ENCODE assay signal across 1 cellular context in genomic region chr14:63543000-63543825, GRCh38.
TF ChIP-seq lines count a peak whose summit lies in the region.

PPP2R5E (minus strand) TSS chr14:63543377; CDS start chr14:63539685, 3,692 bp downstream.

TF ChIP-seq in HEK293, 187 proteins besides CTCF, POLR2A, EP300 and RAD21 (continued from another document and continues in another):
- TF ChIP-seq REST (tag by site-specific recombination; IDR thresholded peaks at IDR 0.05) (0 out of 2 replicates have a peak, but pooled peaks have one; percentile 15), ZNF768 (tag by site-specific recombination; IDR thresholded peaks at IDR 0.05) (no peak), YY1 (tag by site-specific recombination; IDR thresholded peaks at IDR 0.05) (0 out of 2 replicates have a peak, but pooled peaks have one; percentile 31), ZNF132 (tag by site-specific recombination; IDR thresholded peaks at IDR 0.05; ENCODE audit: borderline replicate concordance) (no peak), ZBTB11 (tag by site-specific recombination; conservative IDR thresholded peaks at IDR 0.05; ENCODE audit: low read depth) (peak; percentile 93), ZNF184 (tag by site-specific recombination; IDR thresholded peaks at IDR 0.05) (no peak), PRDM1 (tag by site-specific recombination; IDR thresholded peaks at IDR 0.05) (peak; percentile 32; the same call in 1 of the 2 replicates), ZNF341 (tag by site-specific recombination; IDR thresholded peaks at IDR 0.05; ENCODE audit: low read depth) (peak; percentile 99), KLF8 (tag by site-specific recombination; IDR thresholded peaks at IDR 0.05) (peak; percentile 60), ZSCAN30 (tag by site-specific recombination; IDR thresholded peaks at IDR 0.05) (peak; percentile 71), ZNF335 (tag by site-specific recombination; conservative IDR thresholded peaks at IDR 0.05) (peak; percentile 45), ZNF571 (tag by site-specific recombination; IDR thresholded peaks at IDR 0.05) (no peak), ZBTB1 (tag by site-specific recombination; IDR thresholded peaks at IDR 0.05) (0 out of 2 replicates have a peak, but pooled peaks have one; percentile 27), ZNF518A (tag by site-specific recombination; conservative IDR thresholded peaks at IDR 0.05; ENCODE audit: low read depth) (no peak), ZSCAN5A (tag by site-specific recombination; IDR thresholded peaks at IDR 0.05) (0 out of 2 replicates have a peak, but pooled peaks have one; percentile 35), ZNF610 (tag by site-specific recombination; IDR thresholded peaks at IDR 0.05; ENCODE audit: borderline replicate concordance) (peak; percentile 38; the same call in 1 of the 2 replicates), ZNF785 (tag by site-specific recombination; IDR thresholded peaks at IDR 0.05) (0 out of 2 replicates have a peak, but pooled peaks have one; percentile 28), PATZ1 (tag by site-specific recombination; IDR thresholded peaks at IDR 0.05) (peak; percentile 39), ZFP69B (tag by site-specific recombination; IDR thresholded peaks at IDR 0.05) (peak; percentile 97), HOXC10 (CRISPR knock-in tag; IDR thresholded peaks at IDR 0.05) (0 out of 2 replicates have a peak, but pooled peaks have one; percentile 50), ZBTB6 (tag by site-specific recombination; IDR thresholded peaks at IDR 0.05) (0 out of 2 replicates have a peak, but pooled peaks have one; percentile 51), KLF16 (tag by site-specific recombination; IDR thresholded peaks at IDR 0.05) (peak; percentile 43), KLF10 (tag by site-specific recombination; IDR thresholded peaks at IDR 0.05) (no peak), ZBTB7A (tag by site-specific recombination; IDR thresholded peaks at IDR 0.05; ENCODE audit: low read depth) (peak; percentile 17; the same call in 1 of the 2 replicates), ZNF529 (tag by site-specific recombination; IDR thresholded peaks at IDR 0.05; ENCODE audit: insufficient replicate concordance) (no peak), SP2 (tag by site-specific recombination; IDR thresholded peaks at IDR 0.05) (peak; percentile 98), PRDM10 (tag by site-specific recombination; IDR thresholded peaks at IDR 0.05) (peak; percentile 51), ZNF175 (tag by site-specific recombination; IDR thresholded peaks at IDR 0.05) (no peak), ZNF600 (tag by site-specific recombination; IDR thresholded peaks at IDR 0.05) (peak; percentile 56), GLIS2 (tag by site-specific recombination; IDR thresholded peaks at IDR 0.05) (peak; percentile 66), ZBTB8A (tag by site-specific recombination; IDR thresholded peaks at IDR 0.05) (no peak; the same call in 1 of the 2 replicates), ZNF394 (tag by site-specific recombination; IDR thresholded peaks at IDR 0.05; ENCODE audit: borderline replicate concordance) (peak; percentile 99), PBX3 (CRISPR knock-in tag; IDR thresholded peaks at IDR 0.05) (0 out of 2 replicates have a peak, but pooled peaks have one; percentile 20), ZFHX2 (tag by site-specific recombination; conservative IDR thresholded peaks at IDR 0.05) (no peak)
